In the genomic region with DNA sequence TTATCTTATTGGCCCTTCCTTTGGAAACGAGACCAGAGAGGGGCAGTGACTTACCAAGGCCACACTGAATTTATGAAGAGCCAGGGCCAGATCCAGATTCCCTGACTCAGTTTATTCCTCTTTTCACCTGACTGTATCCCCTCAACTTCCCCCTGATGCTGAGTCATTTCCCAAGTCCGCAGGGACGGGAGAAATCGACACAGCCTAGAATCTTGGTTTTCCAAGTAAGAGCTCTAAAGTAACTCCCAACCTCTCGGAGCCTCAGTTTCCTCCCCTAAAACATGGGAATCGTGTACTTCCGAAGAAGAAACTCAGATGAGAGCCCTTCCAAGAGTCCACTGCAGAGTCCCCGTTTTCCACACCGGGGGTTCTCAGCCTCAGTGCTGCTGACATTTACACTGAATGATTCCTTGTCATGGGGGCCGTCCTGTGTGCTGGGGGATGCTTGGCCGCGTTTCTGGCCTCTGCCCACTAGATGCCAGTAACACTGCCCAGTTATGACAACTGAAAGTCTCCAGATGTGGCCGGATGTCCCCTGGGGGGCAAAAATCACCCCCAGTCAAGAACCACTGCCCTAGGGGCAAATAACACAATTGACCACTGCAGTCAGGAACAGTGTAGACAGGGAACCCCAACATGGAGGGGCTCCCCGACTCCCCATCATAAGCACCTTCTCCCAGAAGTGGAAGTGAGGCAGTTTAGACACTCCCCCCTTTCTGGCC, we compare ENCODE assay signal across 1 cellular context.
TF ChIP-seq lines count a peak whose summit lies in the region.

No MANE protein-coding gene starts in this region.

TF ChIP-seq in GM23338, 12 proteins besides CTCF, POLR2A, EP300 and RAD21 (continued from another document):
- TF ChIP-seq, protein P1, sequence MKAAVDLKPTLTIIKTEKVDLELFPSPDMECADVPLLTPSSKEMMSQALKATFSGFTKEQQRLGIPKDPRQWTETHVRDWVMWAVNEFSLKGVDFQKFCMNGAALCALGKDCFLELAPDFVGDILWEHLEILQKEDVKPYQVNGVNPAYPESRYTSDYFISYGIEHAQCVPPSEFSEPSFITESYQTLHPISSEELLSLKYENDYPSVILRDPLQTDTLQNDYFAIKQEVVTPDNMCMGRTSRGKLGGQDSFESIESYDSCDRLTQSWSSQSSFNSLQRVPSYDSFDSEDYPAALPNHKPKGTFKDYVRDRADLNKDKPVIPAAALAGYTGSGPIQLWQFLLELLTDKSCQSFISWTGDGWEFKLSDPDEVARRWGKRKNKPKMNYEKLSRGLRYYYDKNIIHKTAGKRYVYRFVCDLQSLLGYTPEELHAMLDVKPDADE (IDR thresholded peaks at IDR 0.05): no peak
- TF ChIP-seq EZH2 (IDR thresholded peaks at IDR 0.05; ENCODE audit: low read depth, unreplicated experiment) (no peak), NANOG (IDR thresholded peaks at IDR 0.05; ENCODE audit: borderline replicate concordance) (no peak)
TF ChIP-seq in GM23338: peak in this region for 0.
